Comparison of ENCODE assay signal across 4 cellular contexts in genomic region chr15:22080227-22080626, GRCh38. TPM values are rescaled to one million over a fixed set of nuclear protein-coding genes. Genes with fewer than 3 reads are reported as not detected.
"Had no signal": no experiment of that assay in that cellular context is flagged by ENCODE, and none has a peak within 500 bp of the region (broad histone marks: within the 10 kb centered on the region; RNA-seq: fewer than 3 reads in every experiment).

A gene with protein sequence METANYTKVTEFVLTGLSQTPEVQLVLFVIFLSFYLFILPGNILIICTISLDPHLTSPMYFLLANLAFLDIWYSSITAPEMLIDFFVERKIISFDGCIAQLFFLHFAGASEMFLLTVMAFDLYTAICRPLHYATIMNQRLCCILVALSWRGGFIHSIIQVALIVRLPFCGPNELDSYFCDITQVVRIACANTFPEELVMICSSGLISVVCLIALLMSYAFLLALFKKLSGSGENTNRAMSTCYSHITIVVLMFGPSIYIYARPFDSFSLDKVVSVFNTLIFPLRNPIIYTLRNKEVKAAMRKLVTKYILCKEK (plus strand): TSS chr15:22080527. CDS start chr15:22080625, 98 bp downstream.

RNA-seq across cellular contexts. Expression of the gene that starts here (rescaled TPM):
- total RNA-seq: LHCN-M2, M059J, MCF 10A, NCI-H460 had no signal
